9 cellular contexts compared by ENCODE assay signal in genomic region chr9:124853605-124854143, GRCh38. TPM values are rescaled to one million over a fixed set of nuclear protein-coding genes. Genes with fewer than 3 reads are reported as not detected.
DNase-seq lines count a peak whose midpoint lies in the region; ATAC-seq and TF ChIP-seq lines count a peak whose summit lies in the region.
"Had no signal": no experiment of that assay in that cellular context is flagged by ENCODE, and none has a peak within 500 bp of the region (broad histone marks: within the 10 kb centered on the region; RNA-seq: fewer than 3 reads in every experiment).

No MANE protein-coding gene starts in this region.

- no peak for TF ChIP-seq POLR2A in heart left ventricle (IDR thresholded peaks at IDR 0.05)

- peaks cover 0 to 46% (median 20%) of the 10 kb centered on the region in 12 donors for H3K4me1 ChIP-seq in heart left ventricle
- H3K4me1 ChIP-seq in mucosa of rectum (ENCODE audit: control insufficient read depth in 2 of 2, insufficient read depth in 2 of 2, low read length in 2 of 2): peaks cover 6 to 12% of the 10 kb centered on the region in 2 donors

- H3K9me3 ChIP-seq in heart left ventricle (no peaks in the 10 kb centered on the region), mucosa of rectum (ENCODE audit: control insufficient read depth in 2 of 2, low read length in 2 of 2) (no peaks in the 10 kb centered on the region)

- H3K9ac ChIP-seq in mucosa of rectum (ENCODE audit: low read depth in 1 of 2, low read length in 2 of 2): peak overlapping the region in 1 of 2 donors; percentile 41

- H3K36me3 ChIP-seq in heart left ventricle: peaks cover 0 to 26% (median 22%) of the 10 kb centered on the region in 9 donors
- peaks cover 14 to 22% of the 10 kb centered on the region in 2 donors for H3K36me3 ChIP-seq in mucosa of rectum (ENCODE audit: control insufficient read depth in 2 of 2, insufficient read depth in 2 of 2, low read length in 2 of 2)

- H3K27ac ChIP-seq in heart left ventricle (peak overlapping the region in 7 of 12 donors; percentile 79 to 95 (median 88)), caudate nucleus (ENCODE audit: low read depth, low read length) (peak overlapping the region; percentile 83), mucosa of rectum (ENCODE audit: low read depth in 2 of 2, low read length in 2 of 2) (no peak overlapping the region)

- DNase-seq in heart left ventricle (peak in 1 of 5 donors; percentile 33), left cardiac atrium (no peak), caudate nucleus (lab: John Stamatoyannopoulos, UW) (no peak), SIG-M5 treated with dmso at 0.1 percent for 504 hours (lab: John Stamatoyannopoulos, UW; ENCODE audit: unreplicated experiment) (no peak), NCI-H1436 (lab: John Stamatoyannopoulos, UW) (no peak)
- DNase-seq in stimulated activated CD4-positive, alpha-beta T cell treated with anti-CD3 and anti-CD28 coated beads, Interleukin-4, amount 100 ng/mL, for 4 hours: no peak

- peak overlapping the region in 11 of 12 donors; percentile 17 to 60 (median 49) for H3K4me3 ChIP-seq in heart left ventricle
- peak overlapping the region; percentile 60 to 69 for H3K4me3 ChIP-seq in mucosa of rectum (ENCODE audit: low read length in 2 of 2)

- 66 to 75% (median 70%) methylated on average over 8 to 11 of the region's 11 CpGs for WGBS in heart left ventricle, 4 donors

- H3K27me3 ChIP-seq in heart left ventricle (no peaks in the 10 kb centered on the region), mucosa of rectum (ENCODE audit: control insufficient read depth in 2 of 2, insufficient read depth in 2 of 2, low read length in 2 of 2) (no peaks in the 10 kb centered on the region)

- ATAC-seq in heart left ventricle: no peak
- ATAC-seq in left cardiac atrium: no peak
- no peak for ATAC-seq in GM21360 (IDR thresholded peaks at IDR 0.05; ENCODE audit: unreplicated experiment)

- no peak for TF ChIP-seq CTCF in heart left ventricle (IDR thresholded peaks at IDR 0.05)

- intact Hi-C loops in heart left ventricle (cut with DNase I): loop anchor here in 9 of 10 donors (1.0 to 10.0 kb wide), 5 partner anchors 19 to 291 kb away; partner anchors contain the start of gene SCAI (in 1 of the 9)
- intact Hi-C loops in left cardiac atrium (cut with DNase I): loop anchor here (1.0 to 2.0 kb wide), 2 partner anchors 79 to 81 kb away; no protein-coding TSS in a partner anchor

RNA-seq across cellular contexts. Expression of gene WDR38, which starts 0.4 kb away (rescaled TPM):
- total RNA-seq in heart left ventricle: not detected
- under 1 TPM; 0.07 to 0.15 TPM for polyA plus RNA-seq in heart left ventricle
- total RNA-seq in left cardiac atrium: not detected
- total RNA-seq: lung microvascular endothelial cell had no signal

RNA-seq across cellular contexts. Expression of gene RPL35, which starts 8.1 kb away (rescaled TPM):
- total RNA-seq in heart left ventricle (1,000 to 10,000 TPM in 3 of 9 donors, 100 to 1,000 TPM in 6; 600 to 1,072 (median 736) TPM), left cardiac atrium (100 to 1,000 TPM; 814 to 826 TPM)
- polyA plus RNA-seq in heart left ventricle: 1,000 to 10,000 TPM; 2,555 to 3,054 TPM

RNA-seq across cellular contexts. Expression of gene ARPC5L, which starts 8.3 kb away (rescaled TPM):
- 10 to 100 TPM; 27.0 to 56.7 (median 38.3) TPM for total RNA-seq in heart left ventricle
- 100 to 1,000 TPM in 1 of 2 donors, 10 to 100 TPM in 1; 39.7 to 102 TPM for polyA plus RNA-seq in heart left ventricle
- 10 to 100 TPM; 31.3 to 41.6 TPM for total RNA-seq in left cardiac atrium

Comparison
In these comparisons a context has a peak if more than half of its experiments do, and no peak if none do; other contexts are left out.
1. H3K27ac ChIP-seq: peak in heart left ventricle (7 of 12) and caudate nucleus (single experiment); none in mucosa of rectum (0 of 2).